In the genomic region with DNA sequence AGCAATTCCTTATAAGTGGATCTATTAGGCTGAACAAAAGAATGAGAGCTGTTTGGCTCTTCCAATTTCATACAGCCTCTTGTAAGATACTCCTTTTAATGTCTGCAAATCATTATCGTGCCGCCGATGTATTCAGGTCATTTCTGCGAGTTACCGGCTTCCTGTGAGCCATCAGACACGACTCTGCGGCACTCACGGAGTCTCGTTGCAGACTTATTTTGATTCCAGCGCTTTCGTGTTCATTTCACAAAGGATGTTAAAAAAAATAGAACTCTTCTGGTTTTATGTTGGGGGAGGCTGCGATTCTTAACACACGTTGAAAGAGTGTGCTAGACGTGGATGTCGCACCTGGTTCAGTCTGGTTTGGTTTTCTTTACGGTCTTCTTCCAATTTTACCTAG, we compare ENCODE assay signal across 18 cellular contexts.
"Had no signal": no experiment of that assay in that cellular context is flagged by ENCODE, and none has a peak within 500 bp of the region (broad histone marks: within the 10 kb centered on the region; RNA-seq: fewer than 3 reads in every experiment).

No MANE protein-coding gene starts in this region.

- H3K79me2 ChIP-seq: parathyroid adenoma had no signal

- H2AFZ ChIP-seq: parathyroid adenoma had no signal

- H3K4me1 Mint-ChIP-seq: activated naive CD4-positive, alpha-beta T cell treated with anti-CD3 and anti-CD28 coated beads, Interleukin-2, amount 10 ng/mL, durations not matched to agents 7 days and 5 days; activated naive CD8-positive, alpha-beta T cell treated with anti-CD3 and anti-CD28 coated beads, Interleukin-2, amount 50 U/mL, for 24 hours had no signal

- H3K4me3 ChIP-seq: cardiac muscle cell, gastroesophageal sphincter, thoracic aorta, vagina had no signal

- H3K36me3 ChIP-seq: cardiac muscle cell, gastroesophageal sphincter, thoracic aorta, vagina had no signal

- H3K27me3 Mint-ChIP-seq: activated naive CD4-positive, alpha-beta T cell treated with anti-CD3 and anti-CD28 coated beads, Interleukin-2, amount 10 ng/mL, durations not matched to agents 7 days and 5 days had no signal

- H3K9me3 ChIP-seq: thoracic aorta, vagina had no signal

- H3K27ac ChIP-seq: cardiac muscle cell, epithelial cell of prostate, gastroesophageal sphincter, parathyroid adenoma, thoracic aorta, vagina had no signal

- H3K4me3 Mint-ChIP-seq: activated naive CD4-positive, alpha-beta T cell treated with anti-CD3 and anti-CD28 coated beads, Interleukin-2, amount 10 ng/mL, durations not matched to agents 7 days and 5 days; activated naive CD8-positive, alpha-beta T cell treated with anti-CD3 and anti-CD28 coated beads, Interleukin-2, amount 50 U/mL, for 24 hours; nephron progenitor cell; type B pancreatic cell had no signal

- H3K27me3 ChIP-seq: cardiac muscle cell, vagina had no signal

- H3K4me1 ChIP-seq: gastroesophageal sphincter, parathyroid adenoma, vagina had no signal

- H3K27ac Mint-ChIP-seq: activated naive CD4-positive, alpha-beta T cell treated with anti-CD3 and anti-CD28 coated beads, Interleukin-2, amount 10 ng/mL, durations not matched to agents 7 days and 5 days; activated naive CD8-positive, alpha-beta T cell treated with anti-CD3 and anti-CD28 coated beads, Interleukin-2, amount 50 U/mL, for 24 hours; nephron progenitor cell; type B pancreatic cell had no signal

- ATAC-seq: activated naive CD8-positive, alpha-beta T cell treated with anti-CD3 and anti-CD28 coated beads, Interleukin-2, amount 50 U/mL, for 24 hours; gastroesophageal sphincter; left ventricle myocardium superior; right cardiac atrium had no signal

- H3K9ac ChIP-seq: parathyroid adenoma had no signal

- DNase-seq: activated CD4-positive, alpha-beta T cell treated with anti-CD3 and anti-CD28 coated beads, Interleukin-2, amount 50 U/mL, for 4 hours; activated CD8-positive, alpha-beta memory T cell treated with anti-CD3 and anti-CD28 coated beads, Interleukin-2, amount 50 U/mL, for 48 hours; activated naive CD4-positive, alpha-beta T cell treated with anti-CD3 and anti-CD28 coated beads, Interleukin-2, amount 10 ng/mL, durations not matched to agents 7 days and 5 days; activated naive CD8-positive, alpha-beta T cell treated with anti-CD3 and anti-CD28 coated beads, Interleukin-2, amount 50 U/mL, for 24 hours; activated T-cell treated with anti-CD3 and anti-CD28 coated beads, Interleukin-2, amount 50 U/mL, for 48 hours; head of caudate nucleus; left ventricle myocardium superior; nephron progenitor cell; right cardiac atrium; stimulated activated CD4-positive, alpha-beta T cell treated with anti-CD3 and anti-CD28 coated beads, Interleukin-4, amount 100 ng/mL, for 24 hours; stimulated activated naive CD4-positive, alpha-beta T cell treated with Interleukin-2 at 50 U/mL for 16 hours had no signal

- H3K36me3 Mint-ChIP-seq: activated naive CD4-positive, alpha-beta T cell treated with anti-CD3 and anti-CD28 coated beads, Interleukin-2, amount 10 ng/mL, durations not matched to agents 7 days and 5 days had no signal
